5 cellular contexts compared by ENCODE assay signal in genomic region chr16:59410451-59410850, GRCh38.
"Had no signal": no experiment of that assay in that cellular context is flagged by ENCODE, and none has a peak within 500 bp of the region (broad histone marks: within the 10 kb centered on the region; RNA-seq: fewer than 3 reads in every experiment).

No MANE protein-coding gene starts in this region.

- ATAC-seq: GM23338, K562 had no signal

- DNase-seq: H9, HCEC 1CT, IMR-90 had no signal
